In the genomic region with DNA sequence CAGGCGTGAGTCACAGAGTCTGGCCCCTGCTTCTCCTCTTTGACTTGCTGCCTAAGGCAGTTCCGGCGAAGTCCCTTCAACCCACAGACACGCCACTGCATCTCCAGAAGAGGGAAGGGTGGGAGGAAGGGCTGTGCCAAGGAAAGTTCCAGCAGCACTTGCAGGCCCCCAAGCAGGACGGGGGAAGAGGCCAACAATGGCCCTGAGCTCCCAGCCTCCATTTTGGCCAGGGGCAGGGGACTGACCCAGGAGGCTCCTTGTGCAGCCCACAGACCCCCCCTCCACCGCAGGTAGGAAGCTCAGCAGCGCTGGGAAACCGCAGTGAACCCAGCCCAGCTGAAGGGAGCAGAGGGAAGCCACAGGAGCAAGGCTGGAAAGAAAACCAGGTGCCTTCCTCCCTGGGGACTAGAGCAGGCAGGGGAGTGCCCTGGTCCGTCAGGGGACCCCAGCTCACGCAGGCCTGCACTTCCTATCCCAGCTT, we compare ENCODE assay signal across 12 cellular contexts. TPM values are rescaled to one million over a fixed set of nuclear protein-coding genes. Genes with fewer than 3 reads are reported as not detected.
DNase-seq lines count a peak whose midpoint lies in the region; ATAC-seq lines count a peak whose summit lies in the region.
"Had no signal": no experiment of that assay in that cellular context is flagged by ENCODE, and none has a peak within 500 bp of the region (broad histone marks: within the 10 kb centered on the region; RNA-seq: fewer than 3 reads in every experiment).

No MANE protein-coding gene starts in this region.

- no peak overlapping the region for H3K4me3 Mint-ChIP-seq in activated naive CD4-positive, alpha-beta T cell treated with anti-CD3 and anti-CD28 coated beads, Interleukin-2, amount 10 ng/mL, durations not matched to agents 7 days and 5 days
- H3K4me3 Mint-ChIP-seq in activated naive CD4-positive, alpha-beta T cell treated with anti-CD3 and anti-CD28 coated beads for 36 hours = no peak overlapping the region
- peak overlapping the region; percentile 80 for H3K4me3 Mint-ChIP-seq in activated T-helper 17 cell treated with anti-CD3 and anti-CD28 coated beads, Interleukin-2, amount 50 U/mL, for 72 hours
- H3K4me3 Mint-ChIP-seq: stimulated activated memory B cell treated with anti-CD40 and anti-IgM and Interleukin-4, amounts not matched to agents 10 μg/mL and 1 μg/mL and 100 μg/mL, for 72 hours had no signal

- no peaks in the 10 kb centered on the region for H3K27me3 Mint-ChIP-seq in activated naive CD4-positive, alpha-beta T cell treated with anti-CD3 and anti-CD28 coated beads, Interleukin-2, amount 10 ng/mL, durations not matched to agents 7 days and 5 days
- H3K27me3 Mint-ChIP-seq in activated naive CD4-positive, alpha-beta T cell treated with anti-CD3 and anti-CD28 coated beads for 36 hours (ENCODE audit: low read depth) = no peaks in the 10 kb centered on the region
- no peaks in the 10 kb centered on the region for H3K27me3 Mint-ChIP-seq in activated T-helper 17 cell treated with anti-CD3 and anti-CD28 coated beads, Interleukin-2, amount 50 U/mL, for 72 hours
- H3K27me3 Mint-ChIP-seq: stimulated activated memory B cell treated with anti-CD40 and anti-IgM and Interleukin-4, amounts not matched to agents 10 μg/mL and 1 μg/mL and 100 μg/mL, for 72 hours had no signal

- no peak overlapping the region for H3K4me3 ChIP-seq in thymus (ENCODE audit: low read length)

- 36% methylated on average over 10 of the region's 10 CpGs for WGBS in thymus

- peaks cover 51% of the 10 kb centered on the region for H3K4me1 Mint-ChIP-seq in activated naive CD4-positive, alpha-beta T cell treated with anti-CD3 and anti-CD28 coated beads, Interleukin-2, amount 10 ng/mL, durations not matched to agents 7 days and 5 days
- peaks cover 30% of the 10 kb centered on the region for H3K4me1 Mint-ChIP-seq in activated naive CD4-positive, alpha-beta T cell treated with anti-CD3 and anti-CD28 coated beads for 36 hours (ENCODE audit: low read depth)
- peaks cover 10% of the 10 kb centered on the region for H3K4me1 Mint-ChIP-seq in activated T-helper 17 cell treated with anti-CD3 and anti-CD28 coated beads, Interleukin-2, amount 50 U/mL, for 72 hours

- intact Hi-C loops in activated naive CD4-positive, alpha-beta T cell treated with anti-CD3 and anti-CD28 coated beads for 36 hours (cut with micrococcal nuclease) = no loop called here

- H3K36me3 Mint-ChIP-seq in activated naive CD4-positive, alpha-beta T cell treated with anti-CD3 and anti-CD28 coated beads, Interleukin-2, amount 10 ng/mL, durations not matched to agents 7 days and 5 days = peaks cover 1% of the 10 kb centered on the region
- no peaks in the 10 kb centered on the region for H3K36me3 Mint-ChIP-seq in activated naive CD4-positive, alpha-beta T cell treated with anti-CD3 and anti-CD28 coated beads for 36 hours (ENCODE audit: low read depth)
- H3K36me3 Mint-ChIP-seq in activated T-helper 17 cell treated with anti-CD3 and anti-CD28 coated beads, Interleukin-2, amount 50 U/mL, for 72 hours (ENCODE audit: low read depth) = no peaks in the 10 kb centered on the region
- H3K36me3 Mint-ChIP-seq: stimulated activated memory B cell treated with anti-CD40 and anti-IgM and Interleukin-4, amounts not matched to agents 10 μg/mL and 1 μg/mL and 100 μg/mL, for 72 hours had no signal

- no peaks in the 10 kb centered on the region for H3K36me3 ChIP-seq in thymus (ENCODE audit: control insufficient read depth, insufficient read depth)
- H3K36me3 ChIP-seq: neutrophil, WERI-Rb-1 had no signal

- peak; percentile 37 for DNase-seq in activated naive CD4-positive, alpha-beta T cell treated with anti-CD3 and anti-CD28 coated beads, Interleukin-2, amount 10 ng/mL, durations not matched to agents 7 days and 5 days
- DNase-seq in activated naive CD4-positive, alpha-beta T cell treated with anti-CD3 and anti-CD28 coated beads for 36 hours = no peak
- DNase-seq in iris pigment epithelial cell (ENCODE audit: low read depth) (peak; percentile 75), AML-193 (lab: John Stamatoyannopoulos, UW) (no peak), KG1 (lab: John Stamatoyannopoulos, UW) (no peak)
- DNase-seq: WERI-Rb-1 had no signal

- no peaks in the 10 kb centered on the region for H3K9me3 Mint-ChIP-seq in activated naive CD4-positive, alpha-beta T cell treated with anti-CD3 and anti-CD28 coated beads, Interleukin-2, amount 10 ng/mL, durations not matched to agents 7 days and 5 days
- H3K9me3 Mint-ChIP-seq in activated naive CD4-positive, alpha-beta T cell treated with anti-CD3 and anti-CD28 coated beads for 36 hours = no peaks in the 10 kb centered on the region
- no peaks in the 10 kb centered on the region for H3K9me3 Mint-ChIP-seq in activated T-helper 17 cell treated with anti-CD3 and anti-CD28 coated beads, Interleukin-2, amount 50 U/mL, for 72 hours
- H3K9me3 Mint-ChIP-seq: stimulated activated memory B cell treated with anti-CD40 and anti-IgM and Interleukin-4, amounts not matched to agents 10 μg/mL and 1 μg/mL and 100 μg/mL, for 72 hours had no signal

- peaks cover 29% of the 10 kb centered on the region for H3K4me1 ChIP-seq in thymus (ENCODE audit: control insufficient read depth, insufficient read depth, low read length)

- H3K27ac ChIP-seq in thymus (ENCODE audit: low read depth) = peak overlapping the region; percentile 64
- H3K27ac ChIP-seq: HL-60, neutrophil had no signal

- no peaks in the 10 kb centered on the region for H3K9me3 ChIP-seq in thymus (ENCODE audit: control insufficient read depth)
- H3K9me3 ChIP-seq: neutrophil had no signal

- CTCF ChIA-PET in activated naive CD4-positive, alpha-beta T cell treated with anti-CD3 and anti-CD28 coated beads, Interleukin-2, amount 10 ng/mL, durations not matched to agents 7 days and 5 days (lab: Charles Lee) = interaction anchor here (0.7 to 6.9 kb wide), 12 partner anchors 7 to 152 kb away, joined by 3 to 50 read pairs (median 8); a partner anchor contains a TSS
- CTCF ChIA-PET in activated naive CD4-positive, alpha-beta T cell treated with anti-CD3 and anti-CD28 coated beads for 36 hours (lab: Charles Lee) = interaction anchor here (0.8 to 1.9 kb wide), 5 partner anchors 10 to 80 kb away, joined by 3 to 5 read pairs (median 3); no protein-coding TSS in a partner anchor

- H3K27ac Mint-ChIP-seq in activated naive CD4-positive, alpha-beta T cell treated with anti-CD3 and anti-CD28 coated beads, Interleukin-2, amount 10 ng/mL, durations not matched to agents 7 days and 5 days = peak overlapping the region; percentile 91
- H3K27ac Mint-ChIP-seq in activated naive CD4-positive, alpha-beta T cell treated with anti-CD3 and anti-CD28 coated beads for 36 hours = no peak overlapping the region
- peak overlapping the region; percentile 96 for H3K27ac Mint-ChIP-seq in activated T-helper 17 cell treated with anti-CD3 and anti-CD28 coated beads, Interleukin-2, amount 50 U/mL, for 72 hours

- no peaks in the 10 kb centered on the region for H3K27me3 ChIP-seq in thymus (ENCODE audit: control insufficient read depth, insufficient read depth)

- ATAC-seq in activated T-helper 17 cell treated with anti-CD3 and anti-CD28 coated beads, Interleukin-2, amount 50 U/mL, for 72 hours (replicated peaks) = peak; percentile 50
- ATAC-seq in GM21786 (IDR thresholded peaks at IDR 0.05; ENCODE audit: unreplicated experiment) = no peak
- ATAC-seq: stimulated activated memory B cell treated with anti-CD40 and anti-IgM and Interleukin-4, amounts not matched to agents 10 μg/mL and 1 μg/mL and 100 μg/mL, for 72 hours had no signal

RNA-seq across cellular contexts. Expression of a gene that starts 35.4 kb away (rescaled TPM):
- total RNA-seq in activated naive CD4-positive, alpha-beta T cell treated with anti-CD3 and anti-CD28 coated beads for 36 hours = 10 to 100 TPM; 74.2 to 77.6 TPM
- total RNA-seq in activated T-helper 17 cell treated with anti-CD3 and anti-CD28 coated beads, Interleukin-2, amount 50 U/mL, for 72 hours = 10 to 100 TPM; 43.5 to 96.3 TPM
- polyA plus RNA-seq in thymus = 14.2 TPM

Comparison
In these comparisons a context has a peak if more than half of its experiments do, and no peak if none do; other contexts are left out.
1. DNase-seq: peak in activated naive CD4-positive, alpha-beta T cell treated with anti-CD3 and anti-CD28 coated beads, Interleukin-2, amount 10 ng/mL, durations not matched to agents 7 days and 5 days (single experiment) and iris pigment epithelial cell (single experiment); none in activated naive CD4-positive, alpha-beta T cell treated with anti-CD3 and anti-CD28 coated beads for 36 hours (single experiment), AML-193 (0 of 2) and KG1 (single experiment).